In genomic region chr1:145981299-145981600, GRCh38 we compare ENCODE assay signal across 12 cellular contexts. TPM values are rescaled to one million over a fixed set of nuclear protein-coding genes. Genes with fewer than 3 reads are reported as not detected.
DNase-seq lines count a peak whose midpoint lies in the region; ATAC-seq, FAIRE-seq and TF ChIP-seq lines count a peak whose summit lies in the region.
"Had no signal": no experiment of that assay in that cellular context is flagged by ENCODE, and none has a peak within 500 bp of the region (broad histone marks: within the 10 kb centered on the region; RNA-seq: fewer than 3 reads in every experiment).

No MANE protein-coding gene starts in this region.

- H2AFZ ChIP-seq in GM12878 (ENCODE audit: control insufficient read depth, low read depth, low read length) (no peak overlapping the region), mesenchymal stem cell (ENCODE audit: low read depth, low read length) (no peak overlapping the region)

- H3K9ac ChIP-seq in GM12878 (ENCODE audit: control insufficient read depth, insufficient read depth, low read length) (no peak overlapping the region), mesenchymal stem cell (ENCODE audit: low read length) (no peak overlapping the region)

- CTCF ChIA-PET in activated CD8-positive, alpha-beta memory T cell treated with anti-CD3 and anti-CD28 coated beads, Interleukin-2, amount 10 ng/mL, durations not matched to agents 7 days and 5 days (lab: Charles Lee) = interaction anchor here (2.2 to 8.5 kb wide), 8 partner anchors 11 to 135 kb away, joined by 6 to 253 read pairs (median 56); partner anchors contain the start of genes ANKRD34A, LIX1L, NUDT17 and PIAS3
- CTCF ChIA-PET in GM12878 (lab: Yijun Ruan, JAX) = interaction anchor here (0.9 to 9.4 kb wide), 6 partner anchors 11 to 135 kb away, joined by 3 to 361 read pairs (median 26); partner anchors contain the start of genes NUDT17 and TXNIP

- H3K4me2 ChIP-seq in GM12878 (ENCODE audit: control insufficient read depth, insufficient read depth) (no peak overlapping the region), mesenchymal stem cell (ENCODE audit: low read length, poor library complexity, severe bottlenecking) (no peak overlapping the region)

- peak overlapping the region; percentile 35 to 50 for H3K18ac ChIP-seq in mesenchymal stem cell (ENCODE audit: low read depth in 1 of 2, low read length in 2 of 2)

- no peak for TF ChIP-seq POLR2A in GM12878 (IDR thresholded peaks at IDR 0.05; ENCODE audit: low read depth, low read length)

- WGBS in GM12878 (ENCODE audit: insufficient coverage, insufficient replicate concordance, low lambda C conversion rate, missing lambda C conversion rate) = 99% methylated on average over 5 of the region's 5 CpGs
- WGBS in mesenchymal stem cell = over 99% methylated on average over 4 of the region's 5 CpGs

- BruUV-seq in GM12878 (replicated peaks; lab: Mats Ljungman, UMichigan) = no TSS peak

- H3K9me3 ChIP-seq in GM12878 (replicated peaks; ENCODE audit: control insufficient read depth, insufficient read depth, low read length) (no peaks in the 10 kb centered on the region), mesenchymal stem cell (ENCODE audit: control insufficient read depth, low read length) (no peaks in the 10 kb centered on the region), thoracic aorta (no peaks in the 10 kb centered on the region)
- H3K9me3 ChIP-seq: SJSA1 had no signal

- no peak for DNase-seq in activated CD8-positive, alpha-beta memory T cell treated with anti-CD3 and anti-CD28 coated beads, Interleukin-2, amount 10 ng/mL, durations not matched to agents 7 days and 5 days
- no peak for DNase-seq in activated CD8-positive, alpha-beta memory T cell treated with anti-CD3 and anti-CD28 coated beads, Interleukin-2, amount 50 U/mL, for 4 hours
- DNase-seq in GM12878 (ENCODE audit: low read depth, low spot score) (no peak), mesenchymal stem cell (no peak), thoracic aorta (ENCODE audit: low spot score) (no peak), hypothalamus (lab: John Stamatoyannopoulos, UW) (no peak), AG08396 (ENCODE audit: low spot score) (no peak), iPS-NIHi11 (ENCODE audit: low spot score) (no peak)
- DNase-seq: NCI-H1694 treated with DMSO at 0.1 percent for 48 hours, NCI-H748 treated with DMSO at 0.1 percent for 48 hours had no signal

- intact Hi-C loops in GM12878 (cut with micrococcal nuclease; ENCODE audit: unreplicated experiment) = no loop called here

- H4K8ac ChIP-seq in mesenchymal stem cell (ENCODE audit: low read length) = no peak overlapping the region

- no peak overlapping the region for H3K4me3 Mint-ChIP-seq in activated CD8-positive, alpha-beta memory T cell treated with anti-CD3 and anti-CD28 coated beads, Interleukin-2, amount 10 ng/mL, durations not matched to agents 7 days and 5 days

- FAIRE-seq in GM12878 (lab: Jason Lieb, UNC) = no peak
- FAIRE-seq: bronchial epithelial cell had no signal

- RAD21 ChIA-PET in GM12878 (lab: Charles Lee; ENCODE audit: unreplicated experiment) = interaction anchor here (1.5 to 7.9 kb wide), 7 partner anchors 13 to 122 kb away, joined by 6 to 136 read pairs (median 26); partner anchors contain the start of genes ANKRD34A, PIAS3, POLR3GL and RBM8A

- POLR2A ChIA-PET in GM12878 (lab: Charles Lee) = interaction anchor here (0.8 to 6.5 kb wide), 10 partner anchors 9 to 58 kb away, joined by 3 to 102 read pairs (median 7); partner anchors contain the start of genes ANKRD34A, LIX1L, POLR3GL and TXNIP

- no peak overlapping the region for H3K14ac ChIP-seq in mesenchymal stem cell (ENCODE audit: low read length in 2 of 2)

- H4K20me1 ChIP-seq in GM12878 (ENCODE audit: control insufficient read depth, insufficient read depth) = no peaks in the 10 kb centered on the region

- H3K9me3 Mint-ChIP-seq in activated CD8-positive, alpha-beta memory T cell treated with anti-CD3 and anti-CD28 coated beads, Interleukin-2, amount 10 ng/mL, durations not matched to agents 7 days and 5 days (ENCODE audit: low read depth) = no peaks in the 10 kb centered on the region

- H3K23ac ChIP-seq in mesenchymal stem cell (ENCODE audit: low read length in 2 of 2) = no peak overlapping the region

- peaks cover 42% of the 10 kb centered on the region for H3K4me1 Mint-ChIP-seq in activated CD8-positive, alpha-beta memory T cell treated with anti-CD3 and anti-CD28 coated beads, Interleukin-2, amount 10 ng/mL, durations not matched to agents 7 days and 5 days

- H3K36me3 Mint-ChIP-seq in activated CD8-positive, alpha-beta memory T cell treated with anti-CD3 and anti-CD28 coated beads, Interleukin-2, amount 10 ng/mL, durations not matched to agents 7 days and 5 days = peaks cover 3% of the 10 kb centered on the region

- H3K79me1 ChIP-seq in mesenchymal stem cell (replicated peaks; ENCODE audit: low read length, poor library complexity, severe bottlenecking) = peaks cover 4% of the 10 kb centered on the region

- TF ChIP-seq EP300 in GM12878 (IDR thresholded peaks at IDR 0.05; ENCODE audit: borderline replicate concordance in 1 of 2, control insufficient read depth in 1 of 2, low read depth in 2 of 2, low read length in 2 of 2) = no peak

- H3K4me3 ChIP-seq in GM12878 (no peak overlapping the region), mesenchymal stem cell (ENCODE audit: insufficient read depth in 1 of 2, low read depth in 1 of 2, low read length in 2 of 2) (no peak overlapping the region), thoracic aorta (no peak overlapping the region)
- H3K4me3 ChIP-seq: SJSA1 had no signal

- H3K27ac ChIP-seq in GM12878 (ENCODE audit: control insufficient read depth, insufficient read depth) (peak overlapping the region; percentile 8; the same call in 1 of the 2 replicates), mesenchymal stem cell (ENCODE audit: low read length, poor library complexity, severe bottlenecking) (no peak overlapping the region), thoracic aorta (peak overlapping the region; percentile 95 to 98)

- peak overlapping the region; percentile 37 for H2BK120ac ChIP-seq in mesenchymal stem cell (ENCODE audit: low read depth, low read length)

- H4K91ac ChIP-seq in mesenchymal stem cell (ENCODE audit: low read length) = peak overlapping the region; percentile 53

- in situ Hi-C loops in GM12878 (cut with MboI) = no loop called here

- peaks cover 54% of the 10 kb centered on the region for H3K4me1 ChIP-seq in GM12878 (ENCODE audit: control insufficient read depth, insufficient read depth, low read length)
- peaks cover 8% of the 10 kb centered on the region for H3K4me1 ChIP-seq in mesenchymal stem cell (ENCODE audit: control insufficient read depth, insufficient read depth, low read depth, low read length)
- H3K4me1 ChIP-seq in thoracic aorta (ENCODE audit: control insufficient read depth in 1 of 2, low read depth in 2 of 2) = peaks cover 78 to 80% of the 10 kb centered on the region in 2 donors

- peak overlapping the region; percentile 2 to 85 for H2BK12ac ChIP-seq in mesenchymal stem cell (ENCODE audit: low read length in 2 of 2)

- H3K27me3 Mint-ChIP-seq in activated CD8-positive, alpha-beta memory T cell treated with anti-CD3 and anti-CD28 coated beads, Interleukin-2, amount 10 ng/mL, durations not matched to agents 7 days and 5 days = no peaks in the 10 kb centered on the region

- no peak for TF ChIP-seq RAD21 in GM12878 (IDR thresholded peaks at IDR 0.05; ENCODE audit: insufficient read depth, low read depth, low read length)

- H3K27me3 ChIP-seq in GM12878 (replicated peaks in 1 of 2; ENCODE audit: control insufficient read depth in 2 of 2, insufficient read depth in 2 of 2, low read length in 1 of 2) (no peaks in the 10 kb centered on the region), mesenchymal stem cell (ENCODE audit: control insufficient read depth in 1 of 2, insufficient read depth in 1 of 2, low read length in 2 of 2) (no peaks in the 10 kb centered on the region), thoracic aorta (replicated peaks; ENCODE audit: insufficient read depth) (no peaks in the 10 kb centered on the region)
- H3K27me3 ChIP-seq: SJSA1 had no signal

- H2BK5ac ChIP-seq in mesenchymal stem cell (ENCODE audit: low read depth, low read length, poor library complexity, severe bottlenecking) = no peak overlapping the region

- TF ChIP-seq CTCF in GM12878 (IDR thresholded peaks at IDR 0.05 in 2 of 3, conservative IDR thresholded peaks at IDR 0.05 in 1 of 3; ENCODE audit: control insufficient read depth in 2 of 3, extremely low read depth in 1 of 3, insufficient read depth in 1 of 3, low read depth in 3 of 3, low read length in 3 of 3) (no peak), thoracic aorta (IDR thresholded peaks at IDR 0.05) (no peak)

- SMC1A ChIA-PET in GM12878 (lab: Charles Lee; ENCODE audit: uncharacterized antibody, unreplicated experiment) = interaction anchor here (0.7 to 10.9 kb wide), 5 partner anchors 12 to 122 kb away, joined by 3 to 244 read pairs (median 93); partner anchors contain the start of genes ANKRD34A, PIAS3, POLR3GL and TXNIP

- H3K36me3 ChIP-seq in GM12878 (ENCODE audit: control insufficient read depth in 2 of 2, insufficient read depth in 2 of 2, low read length in 1 of 2) = no peaks in the 10 kb centered on the region
- H3K36me3 ChIP-seq in mesenchymal stem cell (ENCODE audit: control insufficient read depth in 1 of 2, insufficient read depth in 2 of 2, low read depth in 1 of 2, low read length in 2 of 2) = peaks cover 0 to 5% of the 10 kb centered on the region in 2 experiments
- no peaks in the 10 kb centered on the region for H3K36me3 ChIP-seq in thoracic aorta

- peak overlapping the region; percentile 25 for H3K27ac Mint-ChIP-seq in activated CD8-positive, alpha-beta memory T cell treated with anti-CD3 and anti-CD28 coated beads, Interleukin-2, amount 10 ng/mL, durations not matched to agents 7 days and 5 days

- peak overlapping the region in 1 of 2 experiments; percentile 39 for H3K4ac ChIP-seq in mesenchymal stem cell (ENCODE audit: low read depth in 1 of 2, low read length in 2 of 2)

- H2AK5ac ChIP-seq in mesenchymal stem cell (ENCODE audit: low read length, severe bottlenecking) = no peak overlapping the region

- H3K79me2 ChIP-seq in GM12878 (ENCODE audit: control insufficient read depth, insufficient read depth, low read length) = no peaks in the 10 kb centered on the region

- H2BK15ac ChIP-seq in mesenchymal stem cell (ENCODE audit: low read depth, poor library complexity, severe bottlenecking) = peak overlapping the region; percentile 80

- ATAC-seq in activated CD8-positive, alpha-beta memory T cell treated with anti-CD3 and anti-CD28 coated beads, Interleukin-2, amount 10 ng/mL, durations not matched to agents 7 days and 5 days = no peak
- no peak for ATAC-seq in GM12878
- ATAC-seq in thoracic aorta (ENCODE audit: insufficient number of reproducible peaks, low FRiP score, low read depth) = no peak

RNA-seq across cellular contexts. Expression of gene TXNIP, which starts 15.1 kb away (rescaled TPM):
- total RNA-seq in activated CD8-positive, alpha-beta memory T cell treated with anti-CD3 and anti-CD28 coated beads, Interleukin-2, amount 10 ng/mL, durations not matched to agents 7 days and 5 days = 100 to 1,000 TPM; 127 to 207 TPM
- 199 and 208 TPM in 2 replicates for total RNA-seq in GM12878 (2013; cell fraction: nucleolus; rRNA removed)
- 133 and 171 TPM in 2 replicates for total RNA-seq in GM12878 (2014; rRNA removed)
- total RNA-seq in GM12878 (2014; rRNA removed; fragmentation: Illumina TruSeq; extraction: Trizol) = 110 and 121 TPM in 2 replicates
- total RNA-seq in GM12878 (2021) = 106 and 115 TPM in 2 replicates
- polyA plus RNA-seq in GM12878 (2011; ENCODE audit: low read depth) = 102 TPM
- 132 and 154 TPM in 2 replicates for polyA plus RNA-seq in GM12878 (2011; rRNA removed)
- 73.1 TPM in 2 replicates for polyA plus RNA-seq in GM12878 (2011; cell fraction: cytosol; rRNA removed)
- polyA plus RNA-seq in GM12878 (2011; cell fraction: nucleus; rRNA removed) = 99.6 and 193 TPM in 2 replicates
- 90.6 and 113 TPM in 2 replicates for polyA plus RNA-seq in GM12878 (2012)
- polyA plus RNA-seq in GM12878 (2014; fragmentation: Illumina TruSeq; extraction: Trizol) = 130 and 182 TPM in 2 replicates
- 10 to 100 TPM; 48.7 to 75.5 TPM for polyA plus RNA-seq in GM12878 (2014; fragmentation: Nextera tagmentation; extraction: Ambion mirVana)
- 84.1 and 108 TPM in 2 replicates for polyA plus RNA-seq in GM12878 (2014; rRNA removed)
- 10 to 100 TPM; 76.6 to 82.9 TPM for polyA plus RNA-seq in GM12878 (2016; fragmentation: Nextera tagmentation; extraction: Ambion mirVana)
- 209 and 224 TPM in 2 replicates for polyA minus RNA-seq in GM12878 (2011; rRNA and poly(A)+ RNA removed)
- 42.0 and 48.2 TPM in 2 replicates for polyA minus RNA-seq in GM12878 (2011; cell fraction: cytosol; rRNA and poly(A)+ RNA removed)
- polyA minus RNA-seq in GM12878 (2011; cell fraction: nucleus; rRNA and poly(A)+ RNA removed) = 177 and 219 TPM in 2 replicates
- polyA plus RNA-seq in mesenchymal stem cell (2013, experiment 1 of 2) = 161 TPM
- polyA plus RNA-seq in mesenchymal stem cell (2013, experiment 2 of 2) = 167 TPM
- total RNA-seq in thoracic aorta = 100 to 1,000 TPM; 423 to 622 TPM

RNA-seq across cellular contexts. Expression of gene POLR3GL, which starts 16.8 kb away (rescaled TPM):
- total RNA-seq in activated CD8-positive, alpha-beta memory T cell treated with anti-CD3 and anti-CD28 coated beads, Interleukin-2, amount 10 ng/mL, durations not matched to agents 7 days and 5 days = 10 to 100 TPM; 23.5 to 29.1 TPM
- total RNA-seq in GM12878 (2013; cell fraction: nucleolus; rRNA removed) = 3.8 and 7.0 TPM in 2 replicates
- total RNA-seq in GM12878 (2014; rRNA removed) = 19.5 and 20.4 TPM in 2 replicates
- 33.2 and 35.1 TPM in 2 replicates for total RNA-seq in GM12878 (2014; rRNA removed; fragmentation: Illumina TruSeq; extraction: Trizol)
- 17.3 and 18.4 TPM in 2 replicates for total RNA-seq in GM12878 (2021)
- polyA plus RNA-seq in GM12878 (2011; ENCODE audit: low read depth) = 15.9 TPM
- 21.8 and 29.7 TPM in 2 replicates for polyA plus RNA-seq in GM12878 (2011; rRNA removed)
- 11.7 and 13.1 TPM in 2 replicates for polyA plus RNA-seq in GM12878 (2011; cell fraction: cytosol; rRNA removed)
- 9.6 and 9.7 TPM in 2 replicates for polyA plus RNA-seq in GM12878 (2011; cell fraction: nucleus; rRNA removed)
- 26.4 and 27.6 TPM in 2 replicates for polyA plus RNA-seq in GM12878 (2012)
- polyA plus RNA-seq in GM12878 (2014; fragmentation: Illumina TruSeq; extraction: Trizol) = 40.8 and 57.7 TPM in 2 replicates
- polyA plus RNA-seq in GM12878 (2014; fragmentation: Nextera tagmentation; extraction: Ambion mirVana) = 10 to 100 TPM; 12.8 to 25.5 TPM
- polyA plus RNA-seq in GM12878 (2014; rRNA removed) = 23.9 and 27.6 TPM in 2 replicates
- 10 to 100 TPM; 39.6 to 47.0 TPM for polyA plus RNA-seq in GM12878 (2016; fragmentation: Nextera tagmentation; extraction: Ambion mirVana)
- 6.7 and 9.0 TPM in 2 replicates for polyA minus RNA-seq in GM12878 (2011; rRNA and poly(A)+ RNA removed)
- polyA minus RNA-seq in GM12878 (2011; cell fraction: cytosol; rRNA and poly(A)+ RNA removed) = 2.7 and 2.8 TPM in 2 replicates
- 2.4 and 3.3 TPM in 2 replicates for polyA minus RNA-seq in GM12878 (2011; cell fraction: nucleus; rRNA and poly(A)+ RNA removed)
- polyA plus RNA-seq in mesenchymal stem cell (2013, experiment 1 of 2) = 31.1 TPM
- 32.3 TPM for polyA plus RNA-seq in mesenchymal stem cell (2013, experiment 2 of 2)
- 10 to 100 TPM; 16.9 TPM for total RNA-seq in thoracic aorta

RNA-seq across cellular contexts. Expression of gene ANKRD34A, which starts 16.9 kb away (rescaled TPM):
- 1 to 10 TPM; 3.8 to 4.6 TPM for total RNA-seq in activated CD8-positive, alpha-beta memory T cell treated with anti-CD3 and anti-CD28 coated beads, Interleukin-2, amount 10 ng/mL, durations not matched to agents 7 days and 5 days
- total RNA-seq in GM12878 (2013; cell fraction: nucleolus; rRNA removed) = 3.1 and 3.3 TPM in 2 replicates
- total RNA-seq in GM12878 (2014; rRNA removed) (1.7 and 2.7 TPM in 2 replicates), GM12878 (2014; rRNA removed; fragmentation: Illumina TruSeq; extraction: Trizol) (0.72 and 0.97 TPM in 2 replicates), GM12878 (2021) (3.5 and 5.2 TPM in 2 replicates), thoracic aorta (1 to 10 TPM; 1.1 TPM)
- 0.79 TPM for polyA plus RNA-seq in GM12878 (2011; ENCODE audit: low read depth)
- polyA plus RNA-seq in GM12878 (2011; rRNA removed) (1.6 and 1.8 TPM in 2 replicates), GM12878 (2014; fragmentation: Illumina TruSeq; extraction: Trizol) (1.0 and 1.8 TPM in 2 replicates), GM12878 (2014; fragmentation: Nextera tagmentation; extraction: Ambion mirVana) (under 1 TPM; 0.40 to 0.42 TPM), GM12878 (2014; rRNA removed) (2.5 and 3.5 TPM in 2 replicates), GM12878 (2016; fragmentation: Nextera tagmentation; extraction: Ambion mirVana) (1 to 10 TPM in 1 of 2 experiments, under 1 TPM in 1; 0.83 to 1.5 TPM)
- polyA plus RNA-seq in GM12878 (2011; cell fraction: cytosol; rRNA removed) = 1.6 and 2.1 TPM in 2 replicates
- 6.0 and 6.1 TPM in 2 replicates for polyA plus RNA-seq in GM12878 (2011; cell fraction: nucleus; rRNA removed)
- 0.89 and 1.5 TPM in 2 replicates for polyA plus RNA-seq in GM12878 (2012)
- 1.6 and 2.1 TPM in 2 replicates for polyA minus RNA-seq in GM12878 (2011; rRNA and poly(A)+ RNA removed)
- polyA minus RNA-seq in GM12878 (2011; cell fraction: cytosol; rRNA and poly(A)+ RNA removed) = 0.94 and 4.0 TPM in 2 replicates
- polyA minus RNA-seq in GM12878 (2011; cell fraction: nucleus; rRNA and poly(A)+ RNA removed) = 2.3 and 4.4 TPM in 2 replicates
- polyA plus RNA-seq in mesenchymal stem cell (2013, experiment 1 of 2) = 4.4 TPM
- polyA plus RNA-seq in mesenchymal stem cell (2013, experiment 2 of 2) = 4.4 TPM

RNA-seq across cellular contexts. Expression of gene LIX1L, which starts 23.4 kb away (rescaled TPM):
- 10 to 100 TPM; 35.0 to 36.2 TPM for total RNA-seq in activated CD8-positive, alpha-beta memory T cell treated with anti-CD3 and anti-CD28 coated beads, Interleukin-2, amount 10 ng/mL, durations not matched to agents 7 days and 5 days
- 6.9 and 7.7 TPM in 2 replicates for total RNA-seq in GM12878 (2013; cell fraction: nucleolus; rRNA removed)
- total RNA-seq in GM12878 (2014; rRNA removed) (16.7 and 19.7 TPM in 2 replicates), GM12878 (2014; rRNA removed; fragmentation: Illumina TruSeq; extraction: Trizol) (13.9 and 15.2 TPM in 2 replicates), GM12878 (2021) (23.4 and 23.6 TPM in 2 replicates), thoracic aorta (10 to 100 TPM; 45.4 to 49.5 TPM)
- polyA plus RNA-seq in GM12878 (2011; ENCODE audit: low read depth) = 6.3 TPM
- polyA plus RNA-seq in GM12878 (2011; rRNA removed) (48.2 and 53.1 TPM in 2 replicates), GM12878 (2014; fragmentation: Illumina TruSeq; extraction: Trizol) (18.4 and 20.0 TPM in 2 replicates), GM12878 (2014; fragmentation: Nextera tagmentation; extraction: Ambion mirVana) (10 to 100 TPM in 1 of 2 experiments, 1 to 10 TPM in 1; 5.5 to 12.2 TPM), GM12878 (2014; rRNA removed) (19.4 and 21.9 TPM in 2 replicates), GM12878 (2016; fragmentation: Nextera tagmentation; extraction: Ambion mirVana) (10 to 100 TPM in 1 of 2 experiments, 1 to 10 TPM in 1; 9.9 to 10.3 TPM)
- polyA plus RNA-seq in GM12878 (2011; cell fraction: cytosol; rRNA removed) = 35.5 and 51.0 TPM in 2 replicates
- 7.8 and 10.5 TPM in 2 replicates for polyA plus RNA-seq in GM12878 (2011; cell fraction: nucleus; rRNA removed)
- 9.9 and 10.2 TPM in 2 replicates for polyA plus RNA-seq in GM12878 (2012)
- 24.7 and 26.5 TPM in 2 replicates for polyA minus RNA-seq in GM12878 (2011; rRNA and poly(A)+ RNA removed)
- 11.0 and 11.3 TPM in 2 replicates for polyA minus RNA-seq in GM12878 (2011; cell fraction: cytosol; rRNA and poly(A)+ RNA removed)
- polyA minus RNA-seq in GM12878 (2011; cell fraction: nucleus; rRNA and poly(A)+ RNA removed) = 2.7 and 4.4 TPM in 2 replicates
- polyA plus RNA-seq in mesenchymal stem cell (2013, experiment 1 of 2) = 30.0 TPM
- 29.8 TPM for polyA plus RNA-seq in mesenchymal stem cell (2013, experiment 2 of 2)

RNA-seq across cellular contexts. Expression of gene HJV, which starts 40.3 kb away (rescaled TPM):
- not detected for total RNA-seq in activated CD8-positive, alpha-beta memory T cell treated with anti-CD3 and anti-CD28 coated beads, Interleukin-2, amount 10 ng/mL, durations not matched to agents 7 days and 5 days
- not detected in 2 replicates for total RNA-seq in GM12878 (2013; cell fraction: nucleolus; rRNA removed)
- total RNA-seq in GM12878 (2014; rRNA removed) = 0.11 TPM in 1 of 2 replicates, not detected in the other
- not detected in 2 replicates for total RNA-seq in GM12878 (2014; rRNA removed; fragmentation: Illumina TruSeq; extraction: Trizol)
- total RNA-seq in GM12878 (2021) = not detected in 2 replicates
- polyA plus RNA-seq in GM12878 (2011; ENCODE audit: low read depth) = not detected
- not detected in 2 replicates for polyA plus RNA-seq in GM12878 (2011; rRNA removed)
- polyA plus RNA-seq in GM12878 (2011; cell fraction: cytosol; rRNA removed) = not detected in 2 replicates
- not detected in 2 replicates for polyA plus RNA-seq in GM12878 (2011; cell fraction: nucleus; rRNA removed)
- 0.08 TPM in 1 of 2 replicates, not detected in the other for polyA plus RNA-seq in GM12878 (2012)
- polyA plus RNA-seq in GM12878 (2014; fragmentation: Illumina TruSeq; extraction: Trizol) = not detected in 2 replicates
- not detected for polyA plus RNA-seq in GM12878 (2014; fragmentation: Nextera tagmentation; extraction: Ambion mirVana)
- not detected in 2 replicates for polyA plus RNA-seq in GM12878 (2014; rRNA removed)
- polyA plus RNA-seq in GM12878 (2016; fragmentation: Nextera tagmentation; extraction: Ambion mirVana) = not detected
- polyA minus RNA-seq in GM12878 (2011; rRNA and poly(A)+ RNA removed) = not detected in 2 replicates
- not detected in 2 replicates for polyA minus RNA-seq in GM12878 (2011; cell fraction: cytosol; rRNA and poly(A)+ RNA removed)
- not detected in 2 replicates for polyA minus RNA-seq in GM12878 (2011; cell fraction: nucleus; rRNA and poly(A)+ RNA removed)
- not detected for polyA plus RNA-seq in mesenchymal stem cell (2013, experiment 1 of 2)
- polyA plus RNA-seq in mesenchymal stem cell (2013, experiment 2 of 2) = not detected
- not detected for total RNA-seq in thoracic aorta
- total RNA-seq: bronchial epithelial cell, SJSA1 had no signal
